ENCODE assay signal across 1 cellular context in the genomic region with DNA sequence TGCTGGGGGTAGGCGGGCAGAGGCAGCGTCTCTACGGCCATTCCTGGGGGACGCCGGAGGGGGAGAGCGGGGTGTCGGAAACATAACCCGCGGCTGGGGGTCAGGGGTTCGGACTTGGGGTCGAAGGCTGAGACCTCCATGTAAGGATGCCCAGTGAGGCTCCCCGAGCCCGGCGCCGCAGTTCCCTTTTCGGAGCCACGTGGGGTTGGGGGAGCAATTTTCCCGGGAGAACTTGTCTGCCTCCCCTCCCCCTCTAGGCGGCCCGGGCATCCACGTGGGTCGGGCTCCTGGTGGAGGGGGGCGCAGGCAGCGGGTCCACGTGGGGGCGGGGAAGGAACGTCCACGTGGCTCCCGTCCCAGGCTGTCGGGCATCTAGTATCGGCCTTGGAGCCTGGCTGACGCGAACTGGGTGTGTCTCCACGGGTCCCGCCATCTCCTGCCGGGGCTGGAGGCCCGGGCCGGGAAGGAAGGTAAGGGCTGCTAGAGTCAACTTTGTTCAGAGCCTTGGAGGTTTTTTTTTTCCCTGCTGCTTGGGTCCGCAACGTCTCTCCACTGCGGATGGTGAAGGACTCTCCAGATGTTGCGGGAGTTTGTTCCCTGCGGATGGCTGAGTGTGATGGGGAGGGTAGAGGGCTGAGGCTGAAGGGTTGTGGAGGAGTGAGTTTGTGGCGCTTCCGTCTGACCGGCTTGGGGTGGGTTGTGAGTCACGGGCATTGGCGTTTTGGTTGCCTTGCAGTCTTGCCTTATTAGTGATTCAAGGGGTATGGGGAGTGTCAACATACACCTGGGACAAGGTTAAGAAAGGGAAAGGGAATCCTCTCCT.
TF ChIP-seq lines count a peak whose summit lies in the region.

No MANE protein-coding gene starts in this region.

TF ChIP-seq in HEK293, 187 proteins besides CTCF, POLR2A, EP300 and RAD21 (continued from another document and continues in another):
- TF ChIP-seq HOXD13 (CRISPR knock-in tag; IDR thresholded peaks at IDR 0.05; ENCODE audit: borderline replicate concordance) = no peak
- TF ChIP-seq ZNF629 (tag by site-specific recombination; IDR thresholded peaks at IDR 0.05) = no peak
- no peak for TF ChIP-seq YY1 (tag by site-specific recombination; IDR thresholded peaks at IDR 0.05)
- TF ChIP-seq, protein P1, sequence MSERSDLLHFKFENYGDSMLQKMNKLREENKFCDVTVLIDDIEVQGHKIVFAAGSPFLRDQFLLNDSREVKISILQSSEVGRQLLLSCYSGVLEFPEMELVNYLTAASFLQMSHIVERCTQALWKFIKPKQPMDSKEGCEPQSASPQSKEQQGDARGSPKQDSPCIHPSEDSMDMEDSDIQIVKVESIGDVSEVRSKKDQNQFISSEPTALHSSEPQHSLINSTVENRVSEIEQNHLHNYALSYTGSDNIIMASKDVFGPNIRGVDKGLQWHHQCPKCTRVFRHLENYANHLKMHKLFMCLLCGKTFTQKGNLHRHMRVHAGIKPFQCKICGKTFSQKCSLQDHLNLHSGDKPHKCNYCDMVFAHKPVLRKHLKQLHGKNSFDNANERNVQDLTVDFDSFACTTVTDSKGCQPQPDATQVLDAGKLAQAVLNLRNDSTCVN (tag by site-specific recombination; optimal IDR thresholded peaks at IDR 0.05) = no peak
- no peak for TF ChIP-seq ZNF48 (tag by site-specific recombination; IDR thresholded peaks at IDR 0.05)
- no peak for TF ChIP-seq ZNF585B (tag by site-specific recombination; IDR thresholded peaks at IDR 0.05)
- no peak for TF ChIP-seq ZNF132 (tag by site-specific recombination; IDR thresholded peaks at IDR 0.05; ENCODE audit: borderline replicate concordance)
- no peak for TF ChIP-seq ZNF624 (tag by site-specific recombination; IDR thresholded peaks at IDR 0.05)
- no peak for TF ChIP-seq ZNF266 (tag by site-specific recombination; IDR thresholded peaks at IDR 0.05; ENCODE audit: low read depth)
- no peak for TF ChIP-seq ZBTB7A (tag by site-specific recombination; IDR thresholded peaks at IDR 0.05; ENCODE audit: low read depth)
- no peak for TF ChIP-seq RBAK (tag by site-specific recombination; IDR thresholded peaks at IDR 0.05)
- no peak for TF ChIP-seq ZNF747 (tag by site-specific recombination; IDR thresholded peaks at IDR 0.05)
- no peak for TF ChIP-seq FEZF1 (tag by site-specific recombination; IDR thresholded peaks at IDR 0.05)
- TF ChIP-seq, protein P2, sequence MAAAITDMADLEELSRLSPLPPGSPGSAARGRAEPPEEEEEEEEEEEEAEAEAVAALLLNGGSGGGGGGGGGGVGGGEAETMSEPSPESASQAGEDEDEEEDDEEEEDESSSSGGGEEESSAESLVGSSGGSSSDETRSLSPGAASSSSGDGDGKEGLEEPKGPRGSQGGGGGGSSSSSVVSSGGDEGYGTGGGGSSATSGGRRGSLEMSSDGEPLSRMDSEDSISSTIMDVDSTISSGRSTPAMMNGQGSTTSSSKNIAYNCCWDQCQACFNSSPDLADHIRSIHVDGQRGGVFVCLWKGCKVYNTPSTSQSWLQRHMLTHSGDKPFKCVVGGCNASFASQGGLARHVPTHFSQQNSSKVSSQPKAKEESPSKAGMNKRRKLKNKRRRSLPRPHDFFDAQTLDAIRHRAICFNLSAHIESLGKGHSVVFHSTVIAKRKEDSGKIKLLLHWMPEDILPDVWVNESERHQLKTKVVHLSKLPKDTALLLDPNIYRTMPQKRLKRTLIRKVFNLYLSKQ (tag by site-specific recombination; IDR thresholded peaks at IDR 0.05; ENCODE audit: borderline replicate concordance) = no peak
- TF ChIP-seq, protein P3, sequence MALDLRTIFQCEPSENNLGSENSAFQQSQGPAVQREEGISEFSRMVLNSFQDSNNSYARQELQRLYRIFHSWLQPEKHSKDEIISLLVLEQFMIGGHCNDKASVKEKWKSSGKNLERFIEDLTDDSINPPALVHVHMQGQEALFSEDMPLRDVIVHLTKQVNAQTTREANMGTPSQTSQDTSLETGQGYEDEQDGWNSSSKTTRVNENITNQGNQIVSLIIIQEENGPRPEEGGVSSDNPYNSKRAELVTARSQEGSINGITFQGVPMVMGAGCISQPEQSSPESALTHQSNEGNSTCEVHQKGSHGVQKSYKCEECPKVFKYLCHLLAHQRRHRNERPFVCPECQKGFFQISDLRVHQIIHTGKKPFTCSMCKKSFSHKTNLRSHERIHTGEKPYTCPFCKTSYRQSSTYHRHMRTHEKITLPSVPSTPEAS (tag by site-specific recombination; IDR thresholded peaks at IDR 0.05) = no peak
- TF ChIP-seq PRDM1 (tag by site-specific recombination; IDR thresholded peaks at IDR 0.05) = peak; percentile 78
- no peak for TF ChIP-seq TCF7L2 (IDR thresholded peaks at IDR 0.05; ENCODE audit: borderline replicate concordance, low read depth, low read length)
- TF ChIP-seq SP3 (tag by site-specific recombination; IDR thresholded peaks at IDR 0.05) = peak; percentile 82
- no peak for TF ChIP-seq OSR2 (tag by site-specific recombination; IDR thresholded peaks at IDR 0.05)
- TF ChIP-seq ZNF146 (tag by site-specific recombination; IDR thresholded peaks at IDR 0.05) = no peak; the same call in 1 of the 2 replicates
- TF ChIP-seq ZNF792 (tag by site-specific recombination; IDR thresholded peaks at IDR 0.05) = no peak
- TF ChIP-seq, protein P4, sequence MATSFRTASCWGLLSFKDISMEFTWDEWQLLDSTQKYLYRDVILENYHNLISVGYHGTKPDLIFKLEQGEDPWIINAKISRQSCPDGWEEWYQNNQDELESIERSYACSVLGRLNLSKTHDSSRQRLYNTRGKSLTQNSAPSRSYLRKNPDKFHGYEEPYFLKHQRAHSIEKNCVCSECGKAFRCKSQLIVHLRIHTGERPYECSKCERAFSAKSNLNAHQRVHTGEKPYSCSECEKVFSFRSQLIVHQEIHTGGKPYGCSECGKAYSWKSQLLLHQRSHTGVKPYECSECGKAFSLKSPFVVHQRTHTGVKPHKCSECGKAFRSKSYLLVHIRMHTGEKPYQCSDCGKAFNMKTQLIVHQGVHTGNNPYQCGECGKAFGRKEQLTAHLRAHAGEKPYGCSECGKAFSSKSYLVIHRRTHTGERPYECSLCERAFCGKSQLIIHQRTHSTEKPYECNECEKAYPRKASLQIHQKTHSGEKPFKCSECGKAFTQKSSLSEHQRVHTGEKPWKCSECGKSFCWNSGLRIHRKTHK (tag by site-specific recombination; IDR thresholded peaks at IDR 0.05) = no peak
- TF ChIP-seq, protein P5, sequence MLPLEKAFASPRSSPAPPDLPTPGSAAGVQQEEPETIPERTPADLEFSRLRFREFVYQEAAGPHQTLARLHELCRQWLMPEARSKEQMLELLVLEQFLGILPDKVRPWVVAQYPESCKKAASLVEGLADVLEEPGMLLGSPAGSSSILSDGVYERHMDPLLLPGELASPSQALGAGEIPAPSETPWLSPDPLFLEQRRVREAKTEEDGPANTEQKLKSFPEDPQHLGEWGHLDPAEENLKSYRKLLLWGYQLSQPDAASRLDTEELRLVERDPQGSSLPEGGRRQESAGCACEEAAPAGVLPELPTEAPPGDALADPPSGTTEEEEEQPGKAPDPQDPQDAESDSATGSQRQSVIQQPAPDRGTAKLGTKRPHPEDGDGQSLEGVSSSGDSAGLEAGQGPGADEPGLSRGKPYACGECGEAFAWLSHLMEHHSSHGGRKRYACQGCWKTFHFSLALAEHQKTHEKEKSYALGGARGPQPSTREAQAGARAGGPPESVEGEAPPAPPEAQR (tag by site-specific recombination; IDR thresholded peaks at IDR 0.05) = 0 out of 2 replicates have a peak, but pooled peaks have one; percentile 28
- peak; percentile 98; the same call in 1 of the 2 replicates for TF ChIP-seq KLF16 (tag by site-specific recombination; IDR thresholded peaks at IDR 0.05)
- no peak for TF ChIP-seq GLI2 (tag by site-specific recombination; IDR thresholded peaks at IDR 0.05; ENCODE audit: borderline replicate concordance, low read depth)
- no peak for TF ChIP-seq ZSCAN23 (tag by site-specific recombination; IDR thresholded peaks at IDR 0.05)
- TF ChIP-seq ZNF558 (tag by site-specific recombination; IDR thresholded peaks at IDR 0.05) = no peak
- TF ChIP-seq ZNF114 (tag by site-specific recombination; IDR thresholded peaks at IDR 0.05) = no peak
- no peak for TF ChIP-seq ZNF274 (IDR thresholded peaks at IDR 0.05; ENCODE audit: low read length)
- no peak for TF ChIP-seq ZNF274 (tag by site-specific recombination; IDR thresholded peaks at IDR 0.05; ENCODE audit: borderline replicate concordance)
- no peak for TF ChIP-seq ZNF658 (tag by site-specific recombination; IDR thresholded peaks at IDR 0.05)
- no peak for TF ChIP-seq ZNF596 (tag by site-specific recombination; IDR thresholded peaks at IDR 0.05)
- no peak for TF ChIP-seq ZSCAN16 (tag by site-specific recombination; IDR thresholded peaks at IDR 0.05)
- TF ChIP-seq SP7 (tag by site-specific recombination; IDR thresholded peaks at IDR 0.05) = peak; percentile 50; the same call in 1 of the 2 replicates
- TF ChIP-seq, protein P6, sequence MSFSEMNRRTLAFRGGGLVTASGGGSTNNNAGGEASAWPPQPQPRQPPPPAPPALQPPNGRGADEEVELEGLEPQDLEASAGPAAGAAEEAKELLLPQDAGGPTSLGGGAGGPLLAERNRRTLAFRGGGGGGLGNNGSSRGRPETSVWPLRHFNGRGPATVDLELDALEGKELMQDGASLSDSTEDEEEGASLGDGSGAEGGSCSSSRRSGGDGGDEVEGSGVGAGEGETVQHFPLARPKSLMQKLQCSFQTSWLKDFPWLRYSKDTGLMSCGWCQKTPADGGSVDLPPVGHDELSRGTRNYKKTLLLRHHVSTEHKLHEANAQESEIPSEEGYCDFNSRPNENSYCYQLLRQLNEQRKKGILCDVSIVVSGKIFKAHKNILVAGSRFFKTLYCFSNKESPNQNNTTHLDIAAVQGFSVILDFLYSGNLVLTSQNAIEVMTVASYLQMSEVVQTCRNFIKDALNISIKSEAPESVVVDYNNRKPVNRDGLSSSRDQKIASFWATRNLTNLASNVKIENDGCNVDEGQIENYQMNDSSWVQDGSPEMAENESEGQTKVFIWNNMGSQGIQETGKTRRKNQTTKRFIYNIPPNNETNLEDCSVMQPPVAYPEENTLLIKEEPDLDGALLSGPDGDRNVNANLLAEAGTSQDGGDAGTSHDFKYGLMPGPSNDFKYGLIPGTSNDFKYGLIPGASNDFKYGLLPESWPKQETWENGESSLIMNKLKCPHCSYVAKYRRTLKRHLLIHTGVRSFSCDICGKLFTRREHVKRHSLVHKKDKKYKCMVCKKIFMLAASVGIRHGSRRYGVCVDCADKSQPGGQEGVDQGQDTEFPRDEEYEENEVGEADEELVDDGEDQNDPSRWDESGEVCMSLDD (tag by site-specific recombination; IDR thresholded peaks at IDR 0.05) = peak; percentile 73
- TF ChIP-seq SALL2 (tag by site-specific recombination; IDR thresholded peaks at IDR 0.05; ENCODE audit: borderline replicate concordance) = no peak
- TF ChIP-seq, protein P7, sequence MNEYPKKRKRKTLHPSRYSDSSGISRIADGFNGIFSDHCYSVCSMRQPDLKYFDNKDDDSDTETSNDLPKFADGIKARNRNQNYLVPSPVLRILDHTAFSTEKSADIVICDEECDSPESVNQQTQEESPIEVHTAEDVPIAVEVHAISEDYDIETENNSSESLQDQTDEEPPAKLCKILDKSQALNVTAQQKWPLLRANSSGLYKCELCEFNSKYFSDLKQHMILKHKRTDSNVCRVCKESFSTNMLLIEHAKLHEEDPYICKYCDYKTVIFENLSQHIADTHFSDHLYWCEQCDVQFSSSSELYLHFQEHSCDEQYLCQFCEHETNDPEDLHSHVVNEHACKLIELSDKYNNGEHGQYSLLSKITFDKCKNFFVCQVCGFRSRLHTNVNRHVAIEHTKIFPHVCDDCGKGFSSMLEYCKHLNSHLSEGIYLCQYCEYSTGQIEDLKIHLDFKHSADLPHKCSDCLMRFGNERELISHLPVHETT (tag by site-specific recombination; IDR thresholded peaks at IDR 0.05) = no peak; the same call in 1 of the 2 replicates
- TF ChIP-seq, protein P8, sequence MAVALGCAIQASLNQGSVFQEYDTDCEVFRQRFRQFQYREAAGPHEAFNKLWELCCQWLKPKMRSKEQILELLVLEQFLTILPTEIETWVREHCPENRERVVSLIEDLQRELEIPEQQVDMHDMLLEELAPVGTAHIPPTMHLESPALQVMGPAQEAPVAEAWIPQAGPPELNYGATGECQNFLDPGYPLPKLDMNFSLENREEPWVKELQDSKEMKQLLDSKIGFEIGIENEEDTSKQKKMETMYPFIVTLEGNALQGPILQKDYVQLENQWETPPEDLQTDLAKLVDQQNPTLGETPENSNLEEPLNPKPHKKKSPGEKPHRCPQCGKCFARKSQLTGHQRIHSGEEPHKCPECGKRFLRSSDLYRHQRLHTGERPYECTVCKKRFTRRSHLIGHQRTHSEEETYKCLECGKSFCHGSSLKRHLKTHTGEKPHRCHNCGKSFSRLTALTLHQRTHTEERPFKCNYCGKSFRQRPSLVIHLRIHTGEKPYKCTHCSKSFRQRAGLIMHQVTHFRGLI (tag by site-specific recombination; IDR thresholded peaks at IDR 0.05) = no peak
- no peak for TF ChIP-seq ZNF433 (tag by site-specific recombination; IDR thresholded peaks at IDR 0.05; ENCODE audit: low read depth)
- TF ChIP-seq SETDB1 (IDR thresholded peaks at IDR 0.05; ENCODE audit: insufficient read length, low read length) = no peak
- no peak for TF ChIP-seq ZNF548 (tag by site-specific recombination; IDR thresholded peaks at IDR 0.05)
- TF ChIP-seq ZBTB48 (tag by site-specific recombination; IDR thresholded peaks at IDR 0.05) = peak; percentile 40; the same call in 1 of the 2 replicates
- TF ChIP-seq KLF7 (tag by site-specific recombination; IDR thresholded peaks at IDR 0.05; ENCODE audit: borderline replicate concordance) = peak; percentile 83
- TF ChIP-seq, protein P9, sequence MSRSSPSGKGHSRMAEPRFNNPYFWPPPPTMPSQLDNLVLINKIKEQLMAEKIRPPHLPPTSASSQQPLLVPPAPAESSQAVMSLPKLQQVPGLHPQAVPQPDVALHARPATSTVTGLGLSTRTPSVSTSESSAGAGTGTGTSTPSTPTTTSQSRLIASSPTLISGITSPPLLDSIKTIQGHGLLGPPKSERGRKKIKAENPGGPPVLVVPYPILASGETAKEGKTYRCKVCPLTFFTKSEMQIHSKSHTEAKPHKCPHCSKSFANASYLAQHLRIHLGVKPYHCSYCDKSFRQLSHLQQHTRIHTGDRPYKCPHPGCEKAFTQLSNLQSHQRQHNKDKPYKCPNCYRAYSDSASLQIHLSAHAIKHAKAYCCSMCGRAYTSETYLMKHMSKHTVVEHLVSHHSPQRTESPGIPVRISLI (tag by site-specific recombination; IDR thresholded peaks at IDR 0.05) = no peak
- TF ChIP-seq ZNF785 (tag by site-specific recombination; IDR thresholded peaks at IDR 0.05) = no peak
- no peak for TF ChIP-seq ZNF426 (tag by site-specific recombination; IDR thresholded peaks at IDR 0.05)
- no peak for TF ChIP-seq ZNF626 (tag by site-specific recombination; IDR thresholded peaks at IDR 0.05)
- peak; percentile 93 for TF ChIP-seq ZBTB17 (tag by site-specific recombination; IDR thresholded peaks at IDR 0.05)
- TF ChIP-seq, protein P10, sequence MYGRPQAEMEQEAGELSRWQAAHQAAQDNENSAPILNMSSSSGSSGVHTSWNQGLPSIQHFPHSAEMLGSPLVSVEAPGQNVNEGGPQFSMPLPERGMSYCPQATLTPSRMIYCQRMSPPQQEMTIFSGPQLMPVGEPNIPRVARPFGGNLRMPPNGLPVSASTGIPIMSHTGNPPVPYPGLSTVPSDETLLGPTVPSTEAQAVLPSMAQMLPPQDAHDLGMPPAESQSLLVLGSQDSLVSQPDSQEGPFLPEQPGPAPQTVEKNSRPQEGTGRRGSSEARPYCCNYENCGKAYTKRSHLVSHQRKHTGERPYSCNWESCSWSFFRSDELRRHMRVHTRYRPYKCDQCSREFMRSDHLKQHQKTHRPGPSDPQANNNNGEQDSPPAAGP (tag by site-specific recombination; IDR thresholded peaks at IDR 0.05) = peak; percentile 65; the same call in 1 of the 2 replicates
- peak; percentile 97 for TF ChIP-seq ZNF600 (tag by site-specific recombination; IDR thresholded peaks at IDR 0.05)
- peak; percentile 58 for TF ChIP-seq SP2 (tag by site-specific recombination; IDR thresholded peaks at IDR 0.05)
- no peak for TF ChIP-seq ZNF76 (tag by site-specific recombination; IDR thresholded peaks at IDR 0.05; ENCODE audit: borderline replicate concordance, low read depth)
